Comparison of ENCODE assay signal across 8 cellular contexts in the genomic region with DNA sequence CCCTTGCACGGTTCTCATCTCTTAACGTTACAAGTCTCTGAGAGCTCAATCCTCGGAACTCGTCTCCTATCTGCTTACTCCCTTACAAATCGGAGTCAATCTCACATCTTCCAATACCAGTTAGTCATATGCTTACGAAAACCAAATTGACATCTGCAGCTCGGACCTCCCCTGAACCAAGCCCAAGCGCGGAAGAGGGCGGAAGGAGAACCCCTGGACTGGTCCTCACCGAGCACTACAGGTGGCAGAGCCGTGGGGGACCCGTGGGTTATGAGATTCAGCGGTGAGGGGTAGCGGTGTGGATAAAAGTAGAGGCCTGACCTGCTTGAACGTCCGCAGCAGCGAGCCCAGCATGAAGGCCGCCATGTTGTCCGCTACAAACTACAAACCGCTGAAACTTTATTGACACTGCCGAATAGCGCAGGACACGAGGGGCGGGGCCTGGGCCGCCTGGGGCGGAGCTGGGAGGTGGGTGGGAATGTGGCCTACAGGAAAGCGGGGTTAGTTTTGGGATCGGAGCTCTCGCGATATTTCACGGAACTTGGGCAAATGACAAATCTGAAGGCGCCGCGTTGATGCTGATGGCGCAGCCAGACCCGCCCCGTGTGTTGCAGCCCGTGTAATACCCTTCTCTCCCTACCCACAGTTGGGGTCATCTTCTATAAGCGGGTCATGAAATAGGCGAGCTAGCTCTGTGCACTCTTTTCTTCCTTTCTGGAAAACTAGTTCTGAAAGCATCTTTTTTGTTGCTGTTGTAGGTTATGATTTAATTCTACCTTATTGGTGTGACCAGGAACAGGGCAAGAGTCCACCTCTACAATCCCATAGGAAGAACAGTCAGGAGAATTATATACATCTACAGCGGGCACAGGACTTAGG. TPM values are rescaled to one million over a fixed set of nuclear protein-coding genes. Genes with fewer than 3 reads are reported as not detected.
DNase-seq lines count a peak whose midpoint lies in the region; ATAC-seq, FAIRE-seq and TF ChIP-seq lines count a peak whose summit lies in the region.

A gene (minus strand): TSS at position 383 of the 879 bp plus-strand sequence. CDS start 17 bp downstream, at position 366.

- peaks cover 0 to under 1% of the 10 kb centered on the region in 2 experiments for H3K36me3 ChIP-seq in keratinocyte (ENCODE audit: control insufficient read depth in 2 of 2, extremely low read depth in 1 of 2, insufficient read depth in 2 of 2, low read length in 2 of 2)

- H3K4me3 ChIP-seq in keratinocyte (ENCODE audit: control insufficient read depth in 2 of 3, extremely low read depth in 1 of 3, insufficient read depth in 2 of 3, low read depth in 1 of 3, low read length in 3 of 3) = peak within 1 kb of the TSS; percentile 58 to 94 (median 94)

- H3K4me1 ChIP-seq in keratinocyte (ENCODE audit: control insufficient read depth, extremely low read depth, insufficient read depth, low read length) = peaks cover 19% of the 10 kb centered on the region

- H3K9me3 ChIP-seq in keratinocyte (ENCODE audit: control insufficient read depth, low read depth, low read length) = no peaks in the 10 kb centered on the region

- H3K4me2 ChIP-seq in keratinocyte (ENCODE audit: control insufficient read depth, extremely low read depth, insufficient read depth, low read depth, low read length) = peak within 1 kb of the TSS; percentile 74

- peaks cover 32% of the 10 kb centered on the region for H3K79me2 ChIP-seq in keratinocyte (ENCODE audit: control insufficient read depth, insufficient read depth, low read length)

- peak; percentile 92 for FAIRE-seq in keratinocyte (lab: Jason Lieb, UNC)

- H3K9ac ChIP-seq in keratinocyte (ENCODE audit: control insufficient read depth, extremely low read depth, insufficient read depth, low read length) = peak within 1 kb of the TSS; percentile 95

- DNase-seq in AG20443 (ENCODE audit: low spot score) (peak; percentile 97), NCI-H460 (ENCODE audit: extremely low read depth, low read depth) (peak; percentile 99), cerebellum (ENCODE audit: low spot score) (peak; percentile 97), keratinocyte (ENCODE audit: low read depth, low spot score) (peak; percentile 85)
- DNase-seq in activated CD4-positive, CD25-positive, alpha-beta regulatory T cell treated with anti-CD3 and anti-CD28 coated beads, Interleukin-2, amount 50 U/mL, for 72 hours = peak; percentile 96
- DNase-seq in stimulated activated CD4-positive, alpha-beta T cell treated with anti-CD3 and anti-CD28 coated beads, Interleukin-15, amount 100 ng/mL, for 1 hour (ENCODE audit: low read depth in 1 of 2, low spot score in 1 of 2) = peak; percentile 97 to 98

- no peaks in the 10 kb centered on the region for H3K9me1 ChIP-seq in keratinocyte (ENCODE audit: control insufficient read depth, extremely low read depth, insufficient read depth, low read length)

- peak within 1 kb of the TSS; percentile 92 for H3K27ac ChIP-seq in keratinocyte (ENCODE audit: control insufficient read depth, insufficient read depth, low read length)

- peak within 1 kb of the TSS; percentile 98 for H2AFZ ChIP-seq in keratinocyte (ENCODE audit: control insufficient read depth, low read length)

- TF ChIP-seq CTCF in keratinocyte (optimal IDR thresholded peaks at IDR 0.05 in 1 of 3, IDR thresholded peaks at IDR 0.05 in 1 of 3, conservative IDR thresholded peaks at IDR 0.05 in 1 of 3; ENCODE audit: extremely low read depth in 1 of 3, insufficient read depth in 2 of 3, low read length in 3 of 3) = no peak

- ATAC-seq in GM19043 (IDR thresholded peaks at IDR 0.05; ENCODE audit: low read depth, unreplicated experiment) = peak; percentile 94
- ATAC-seq in HG03378 (IDR thresholded peaks at IDR 0.05; ENCODE audit: unreplicated experiment) = peak; percentile 85

- dilution Hi-C loops in keratinocyte (cut with MboI; ENCODE audit: extremely low pct_ligation_motif_present, low sequenced_read_pairs) = no loop called here

- no peaks in the 10 kb centered on the region for H4K20me1 ChIP-seq in keratinocyte (ENCODE audit: control insufficient read depth, extremely low read depth, insufficient read depth, low read length)

- no peaks in the 10 kb centered on the region for H3K27me3 ChIP-seq in keratinocyte (ENCODE audit: control insufficient read depth, extremely low read depth, insufficient read depth, low read length)

RNA-seq across cellular contexts. Expression of the gene that starts here (rescaled TPM):
- total RNA-seq in NCI-H460 (2014; rRNA removed; shearing (Covaris generic)) = 45.5 and 55.1 TPM in 2 replicates
- polyA plus RNA-seq in NCI-H460 (2014; cell fraction: nucleus; rRNA removed) = 32.6 and 33.8 TPM in 2 replicates
- total RNA-seq in cerebellum = 41.5 TPM
- 19.2 to 35.2 TPM (median 25.4 TPM) in 3 replicates for polyA plus RNA-seq in keratinocyte
- polyA plus RNA-seq in keratinocyte (2011; ENCODE audit: low read depth) = 11.9 TPM
- 19.6 and 26.5 TPM in 2 replicates for polyA plus RNA-seq in keratinocyte (2011; cell fraction: cytosol; rRNA removed)
- 18.2 and 21.3 TPM in 2 replicates for polyA plus RNA-seq in keratinocyte (2011; cell fraction: nucleus; rRNA removed)
- polyA plus RNA-seq in keratinocyte (2012; ENCODE audit: low replicate concordance) = 22.6 and 23.2 TPM in 2 replicates
- 3.5 to 12.2 TPM (median 9.6 TPM) in 3 replicates for polyA minus RNA-seq in keratinocyte
- 4.6 TPM for polyA minus RNA-seq in keratinocyte (2011; cell fraction: cytosol; rRNA and poly(A)+ RNA removed)
- 3.2 and 5.4 TPM in 2 replicates for polyA minus RNA-seq in keratinocyte (2011; cell fraction: nucleus; rRNA and poly(A)+ RNA removed)

Comparison
In these comparisons a context has a peak if more than half of its experiments do, and no peak if none do; other contexts are left out.
1. Peak in every context shown above with its lines: DNase-seq, ATAC-seq, H3K4me3 ChIP-seq and H3K27ac ChIP-seq.